Comparison of ENCODE assay signal across 1 cellular context in genomic region chr1:65147424-65148177, GRCh38.
TF ChIP-seq lines count a peak whose summit lies in the region.

No MANE protein-coding gene starts in this region.

TF ChIP-seq in GM12878, 131 proteins besides CTCF, POLR2A, EP300 and RAD21 (continued from another document):
- TF ChIP-seq ZNF687 (IDR thresholded peaks at IDR 0.05) (peak; percentile 70; the same call in 1 of the 2 replicates), SKIL (IDR thresholded peaks at IDR 0.05; ENCODE audit: low read depth, poor library complexity, severe bottlenecking) (no peak), HSF1 (IDR thresholded peaks at IDR 0.05; ENCODE audit: low read depth, low read length) (no peak), SRF (IDR thresholded peaks at IDR 0.05; ENCODE audit: low read depth in 2 of 2, low read length in 2 of 2) (no peak), POLR2AphosphoS2 (IDR thresholded peaks at IDR 0.05; ENCODE audit: low read depth, low read length) (no peak), ZBTB33 (IDR thresholded peaks at IDR 0.05) (no peak), NR2F1 (conservative IDR thresholded peaks at IDR 0.05) (peak; percentile 99), USF1 (IDR thresholded peaks at IDR 0.05; ENCODE audit: borderline replicate concordance, extremely low read length, insufficient read depth, low read depth, low read length) (peak; percentile 43), MTA2 (IDR thresholded peaks at IDR 0.05; ENCODE audit: low read depth) (no peak), RB1 (IDR thresholded peaks at IDR 0.05; ENCODE audit: borderline replicate concordance) (no peak), ZNF622 (IDR thresholded peaks at IDR 0.05) (no peak), ZBTB4 (CRISPR knock-in tag; IDR thresholded peaks at IDR 0.05) (no peak), NBN (IDR thresholded peaks at IDR 0.05) (peak; percentile 48; the same call in 1 of the 2 replicates), IKZF2 (IDR thresholded peaks at IDR 0.05) (no peak), SREBF2 (IDR thresholded peaks at IDR 0.05; ENCODE audit: low read length) (no peak), YBX1 (IDR thresholded peaks at IDR 0.05) (no peak), MLLT1 (IDR thresholded peaks at IDR 0.05) (no peak), NKRF (conservative IDR thresholded peaks at IDR 0.05) (peak; percentile 93), GABPA (IDR thresholded peaks at IDR 0.05; ENCODE audit: low read depth) (no peak), MYB (IDR thresholded peaks at IDR 0.05; ENCODE audit: borderline replicate concordance, low read depth, low read length) (no peak), ATF3 (IDR thresholded peaks at IDR 0.05; ENCODE audit: borderline replicate concordance, extremely low read depth, low read depth, low read length) (no peak), HDAC6 (IDR thresholded peaks at IDR 0.05; ENCODE audit: unreplicated experiment) (peak; percentile 89), NFIC (IDR thresholded peaks at IDR 0.05; ENCODE audit: low read depth, low read length) (no peak), WRNIP1 (IDR thresholded peaks at IDR 0.05; ENCODE audit: borderline replicate concordance, low read depth, low read length) (no peak), SMARCA5 (IDR thresholded peaks at IDR 0.05) (0 out of 2 replicates have a peak, but pooled peaks have one; percentile 72), ASH2L (IDR thresholded peaks at IDR 0.05; ENCODE audit: borderline replicate concordance, low read depth) (0 out of 2 replicates have a peak, but pooled peaks have one; percentile 66), TBL1XR1 (IDR thresholded peaks at IDR 0.05; ENCODE audit: low read depth, low read length) (no peak), SMAD1 (IDR thresholded peaks at IDR 0.05; ENCODE audit: low read depth, partially characterized antibody) (no peak), E2F8 (IDR thresholded peaks at IDR 0.05; ENCODE audit: low read depth, partially characterized antibody) (no peak), RELB (IDR thresholded peaks at IDR 0.05; ENCODE audit: low read depth) (no peak), KAT2A (conservative IDR thresholded peaks at IDR 0.05; ENCODE audit: control insufficient read depth, low read depth, low read length) (no peak), CREM (IDR thresholded peaks at IDR 0.05; ENCODE audit: low read depth) (no peak)
